Comparison of ENCODE assay signal across 8 cellular contexts in genomic region chr10:115092555-115093285, GRCh38. TPM values are rescaled to one million over a fixed set of nuclear protein-coding genes. Genes with fewer than 3 reads are reported as not detected.
DNase-seq lines count a peak whose midpoint lies in the region; TF ChIP-seq lines count a peak whose summit lies in the region.

No MANE protein-coding gene starts in this region.

- peak overlapping the region; percentile 96 to 100 (median 99) for H3K27ac Mint-ChIP-seq in nephron

- H3K36me3 Mint-ChIP-seq in nephron (ENCODE audit: low read depth) = no peaks in the 10 kb centered on the region

- peak; percentile 30 to 56 for DNase-seq in NCI-H187 (lab: John Stamatoyannopoulos, UW)
- no peak for DNase-seq in NCI-H187 treated with DMSO at 0.1 percent for 48 hours (lab: John Stamatoyannopoulos, UW)
- peak; percentile 23 for DNase-seq in HCEC 1CT
- DNase-seq in M059J (ENCODE audit: low read depth) = peak; percentile 52
- peak; percentile 14 for DNase-seq in activated T-cell treated with anti-CD3 and anti-CD28 coated beads for 4 hours
- peak; percentile 13 for DNase-seq in fibroblast of peridontal ligament (ENCODE audit: extremely low read depth)
- DNase-seq in NCI-H2171 (lab: John Stamatoyannopoulos, UW) = no peak

- H3K4me3 Mint-ChIP-seq in nephron = peak overlapping the region; percentile 95 to 98 (median 97)

- peaks cover 3% of the 10 kb centered on the region for H3K9me3 Mint-ChIP-seq in nephron

- TF ChIP-seq CTCF in nephron (IDR thresholded peaks at IDR 0.05; ENCODE audit: unreplicated experiment in 3 of 3) = no peak

- peaks cover 22% of the 10 kb centered on the region for H3K27me3 Mint-ChIP-seq in nephron (ENCODE audit: low read depth)

- H3K4me1 Mint-ChIP-seq in nephron = peaks cover 31% of the 10 kb centered on the region

RNA-seq across cellular contexts. Expression of gene ATRNL1, which starts 0.4 kb away (rescaled TPM):
- total RNA-seq in M059J (2014; rRNA removed; shearing (Covaris generic)) = 5.4 and 6.1 TPM in 2 replicates

Comparison
In these comparisons a context has a peak if more than half of its experiments do, and no peak if none do; other contexts are left out.
1. DNase-seq: peak in NCI-H187 (2 of 2), HCEC 1CT (single experiment), M059J (single experiment), activated T-cell treated with anti-CD3 and anti-CD28 coated beads for 4 hours (single experiment) and fibroblast of peridontal ligament (single experiment); none in NCI-H187 treated with DMSO at 0.1 percent for 48 hours (single experiment) and NCI-H2171 (single experiment).